ENCODE assay signal across 9 cellular contexts in genomic region chr4:48033825-48034413, GRCh38. TPM values are rescaled to one million over a fixed set of nuclear protein-coding genes. Genes with fewer than 3 reads are reported as not detected.
DNase-seq lines count a peak whose midpoint lies in the region; ATAC-seq and TF ChIP-seq lines count a peak whose summit lies in the region.
"Had no signal": no experiment of that assay in that cellular context is flagged by ENCODE, and none has a peak within 500 bp of the region (broad histone marks: within the 10 kb centered on the region; RNA-seq: fewer than 3 reads in every experiment).

No MANE protein-coding gene starts in this region.

- no peaks in the 10 kb centered on the region for H3K4me1 ChIP-seq in CD4-positive, alpha-beta memory T cell (ENCODE audit: insufficient read depth, low read length)
- H3K4me1 ChIP-seq in foreskin keratinocyte: no peaks in the 10 kb centered on the region

- no peak overlapping the region for H3K27ac ChIP-seq in CD4-positive, alpha-beta memory T cell (ENCODE audit: low read depth, low read length)
- no peak overlapping the region for H3K27ac ChIP-seq in foreskin keratinocyte

- no peaks in the 10 kb centered on the region for H3K9me3 Mint-ChIP-seq in CD4-positive, alpha-beta memory T cell

- H3K36me3 Mint-ChIP-seq in CD4-positive, alpha-beta memory T cell: no peaks in the 10 kb centered on the region

- peak; percentile 49 to 67 (median 58) for DNase-seq in CD4-positive, alpha-beta memory T cell
- DNase-seq in NCI-H446 treated with DMSO at 0.1 percent for 48 hours (lab: John Stamatoyannopoulos, UW): peak; percentile 3
- peak; percentile 57 for DNase-seq in activated T-cell treated with anti-CD3 and anti-CD28 coated beads for 24 hours (ENCODE audit: low read depth)
- peak in 1 of 2 donors; percentile 34 for DNase-seq in foreskin keratinocyte
- peak in 2 of 3 donors; percentile 14 to 46 for DNase-seq in stimulated activated CD4-positive, alpha-beta T cell treated with anti-CD3 and anti-CD28 coated beads, TNF-alpha, amount 100 ng/mL, for 1 hour (ENCODE audit: low read depth in 3 of 3, low spot score in 1 of 3)
- DNase-seq in NCI-H2107 (lab: John Stamatoyannopoulos, UW): no peak

- H3K36me3 ChIP-seq in CD4-positive, alpha-beta memory T cell (ENCODE audit: insufficient read depth, low read length): no peaks in the 10 kb centered on the region

- no peaks in the 10 kb centered on the region for H3K9me3 ChIP-seq in CD4-positive, alpha-beta memory T cell (ENCODE audit: control insufficient read depth in 1 of 2, low read length in 2 of 2)

- POLR2A ChIA-PET in CD4-positive, alpha-beta memory T cell (lab: Charles Lee; ENCODE audit: partially characterized antibody): interaction anchor here (1.8 kb wide), 1 partner anchor 13 kb away, joined by 8 read pairs; no protein-coding TSS in a partner anchor

- CTCF ChIA-PET in CD4-positive, alpha-beta memory T cell (lab: Charles Lee; ENCODE audit: partially characterized antibody): interaction anchor here (0.8 to 9.0 kb wide), 27 partner anchors 9 to 257 kb away, joined by 3 to 140 read pairs (median 6); partner anchors contain the start of genes CNGA1, NIPAL1 and TXK

- H3K4me3 ChIP-seq in CD4-positive, alpha-beta memory T cell (ENCODE audit: low read length in 2 of 2): no peak overlapping the region

- H3K4me3 Mint-ChIP-seq in CD4-positive, alpha-beta memory T cell: no peak overlapping the region

- peak; percentile 72 for TF ChIP-seq CTCF in foreskin keratinocyte (conservative IDR thresholded peaks at IDR 0.05)

- H3K4me1 Mint-ChIP-seq in CD4-positive, alpha-beta memory T cell: peaks cover 2 to 12% (median 3%) of the 10 kb centered on the region in 4 donors

- H3K27me3 ChIP-seq in CD4-positive, alpha-beta memory T cell (ENCODE audit: insufficient read depth, low read length): no peaks in the 10 kb centered on the region
- no peaks in the 10 kb centered on the region for H3K27me3 ChIP-seq in foreskin keratinocyte

- H3K27me3 Mint-ChIP-seq in CD4-positive, alpha-beta memory T cell: no peaks in the 10 kb centered on the region

- no peak overlapping the region for H3K27ac Mint-ChIP-seq in CD4-positive, alpha-beta memory T cell

- intact Hi-C loops in CD4-positive, alpha-beta memory T cell (cut with micrococcal nuclease): loop anchor here (1.0 kb wide), 3 partner anchors 13 to 107 kb away; no protein-coding TSS in a partner anchor

- peak; percentile 35 for ATAC-seq in GM19468 (IDR thresholded peaks at IDR 0.05; ENCODE audit: extremely low read depth, unreplicated experiment)
- peak; percentile 83 for ATAC-seq in foreskin keratinocyte
- ATAC-seq in HG03469 (IDR thresholded peaks at IDR 0.05; ENCODE audit: unreplicated experiment): no peak

RNA-seq across cellular contexts. Expression of gene NIPAL1, which starts 17.3 kb away (rescaled TPM):
- 1 to 10 TPM; 3.0 to 3.3 TPM for total RNA-seq in CD4-positive, alpha-beta memory T cell
- polyA plus RNA-seq in CD4-positive, alpha-beta memory T cell: under 1 TPM; 0.65 TPM
- 16.2 and 17.0 TPM in 2 replicates for total RNA-seq in foreskin keratinocyte
- polyA plus RNA-seq in foreskin keratinocyte: 3.2 and 4.3 TPM in 2 replicates

RNA-seq across cellular contexts. Expression of gene CNGA1, which starts 17.4 kb away (rescaled TPM):
- not detected for total RNA-seq in CD4-positive, alpha-beta memory T cell
- not detected for polyA plus RNA-seq in CD4-positive, alpha-beta memory T cell
- total RNA-seq in foreskin keratinocyte: 0.31 and 0.53 TPM in 2 replicates
- 0.41 and 0.50 TPM in 2 replicates for polyA plus RNA-seq in foreskin keratinocyte
- total RNA-seq: HT1080 had no signal
